13 cellular contexts compared by ENCODE assay signal in genomic region chr18:23723121-23723520, GRCh38.
"Had no signal": no experiment of that assay in that cellular context is flagged by ENCODE, and none has a peak within 500 bp of the region (broad histone marks: within the 10 kb centered on the region; RNA-seq: fewer than 3 reads in every experiment).

No MANE protein-coding gene starts in this region.

- H3K27me3 ChIP-seq: gastrocnemius medialis, ovary, tibial artery had no signal

- H3K4me3 Mint-ChIP-seq: neural crest cell; T-helper 2 cell treated with Interferon-gamma antibody and Interleukin-4, amounts not matched to agents 5 μg/mL and 100 μg/mL, for 36 hours had no signal

- ATAC-seq: gastrocnemius medialis had no signal

- H3K4me1 ChIP-seq: gastrocnemius medialis had no signal

- DNase-seq: activated CD4-positive, alpha-beta T cell treated with anti-CD3 and anti-CD28 coated beads for 1 hour; activated CD4-positive, alpha-beta T cell treated with anti-CD3 and anti-CD28 coated beads, Interleukin-2, amount 50 U/mL, for 48 hours; activated T-cell treated with anti-CD3 and anti-CD28 coated beads, Interleukin-2, amount 50 U/mL, for 48 hours; central memory CD4-positive, alpha-beta T cell; cortex of kidney; gastrocnemius medialis; ovary; SIG-M5; stimulated activated CD4-positive, alpha-beta T cell treated with anti-CD3 and anti-CD28 coated beads, Interleukin-15, amount 100 ng/mL, for 24 hours; stimulated activated CD4-positive, alpha-beta T cell treated with anti-CD3 and anti-CD28 coated beads, Interleukin-4, amount 100 ng/mL, for 24 hours; tibial artery had no signal

- H3K9me3 ChIP-seq: gastrocnemius medialis, ovary, tibial artery had no signal

- H3K36me3 ChIP-seq: gastrocnemius medialis, ovary, tibial artery had no signal

- H3K27ac ChIP-seq: gastrocnemius medialis, ovary had no signal

- H3K27ac Mint-ChIP-seq: T-helper 2 cell treated with Interferon-gamma antibody and Interleukin-4, amounts not matched to agents 5 μg/mL and 100 μg/mL, for 36 hours had no signal

- H3K4me3 ChIP-seq: gastrocnemius medialis, ovary, tibial artery had no signal

- H3K9me3 Mint-ChIP-seq: neural crest cell; T-helper 2 cell treated with Interferon-gamma antibody and Interleukin-4, amounts not matched to agents 5 μg/mL and 100 μg/mL, for 36 hours had no signal

- H3K4me1 Mint-ChIP-seq: neural crest cell had no signal
